In genomic region chr2:64858541-64859031, GRCh38 we compare ENCODE assay signal across 1 cellular context.
TF ChIP-seq lines count a peak whose summit lies in the region.

No MANE protein-coding gene starts in this region.

TF ChIP-seq in H1, 55 proteins besides CTCF, POLR2A, EP300 and RAD21 (continued from another document):
- TF ChIP-seq CHD7 (IDR thresholded peaks at IDR 0.05; ENCODE audit: insufficient replicate concordance, low read length) (no peak), SIN3A (conservative IDR thresholded peaks at IDR 0.05 in 1 of 2, IDR thresholded peaks at IDR 0.05 in 1 of 2; ENCODE audit: low read depth in 1 of 2, low read length in 2 of 2) (no peak), YY1 (IDR thresholded peaks at IDR 0.05; ENCODE audit: low read depth, low read length) (no peak), SRF (IDR thresholded peaks at IDR 0.05; ENCODE audit: low read depth, low read length) (no peak), SUZ12 (IDR thresholded peaks at IDR 0.05; ENCODE audit: low read length) (no peak), KDM4A (IDR thresholded peaks at IDR 0.05; ENCODE audit: low read depth, low read length, severe bottlenecking) (no peak), TAF7 (optimal IDR thresholded peaks at IDR 0.05; ENCODE audit: borderline replicate concordance, low read depth, low read length) (no peak), TAF1 (IDR thresholded peaks at IDR 0.05; ENCODE audit: low read depth, low read length) (no peak), CBX5 (IDR thresholded peaks at IDR 0.05; ENCODE audit: low read depth, low read length) (no peak), CHD2 (IDR thresholded peaks at IDR 0.05; ENCODE audit: low read length) (no peak), MAFK (IDR thresholded peaks at IDR 0.05; ENCODE audit: low read depth, low read length) (no peak)
